Comparison of ENCODE assay signal across 1 cellular context in the genomic region with DNA sequence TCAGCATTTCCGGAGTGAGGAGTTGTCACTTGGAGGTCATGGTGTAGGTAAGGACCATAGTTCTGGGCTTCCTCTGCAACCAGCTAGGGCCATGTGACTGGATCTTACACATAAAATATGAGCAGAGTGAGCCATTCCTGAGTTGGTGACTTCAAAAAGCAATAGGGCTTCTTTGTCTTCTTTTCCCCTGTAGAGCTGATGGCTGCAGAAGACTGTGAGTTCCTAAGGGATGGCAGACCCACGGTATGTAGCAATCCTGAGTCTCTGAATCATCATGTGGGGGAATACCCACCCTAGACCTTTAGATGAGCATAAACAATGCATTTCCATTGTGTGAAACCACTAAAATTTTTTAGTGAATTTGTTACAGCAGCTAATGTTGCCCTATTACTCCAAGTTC.
TF ChIP-seq lines count a peak whose summit lies in the region.

No MANE protein-coding gene starts in this region.

TF ChIP-seq in HepG2, 621 proteins besides CTCF, POLR2A, EP300 and RAD21 (continued from another document):
- no peak for TF ChIP-seq DZIP1 (CRISPR knock-in tag; IDR thresholded peaks at IDR 0.05)
- TF ChIP-seq ZNF333 (CRISPR knock-in tag; IDR thresholded peaks at IDR 0.05; ENCODE audit: borderline replicate concordance) = no peak
- TF ChIP-seq FOSL2 (CRISPR knock-in tag; IDR thresholded peaks at IDR 0.05) = peak; percentile 28; the same call in 1 of the 2 replicates
- TF ChIP-seq, protein P1, sequence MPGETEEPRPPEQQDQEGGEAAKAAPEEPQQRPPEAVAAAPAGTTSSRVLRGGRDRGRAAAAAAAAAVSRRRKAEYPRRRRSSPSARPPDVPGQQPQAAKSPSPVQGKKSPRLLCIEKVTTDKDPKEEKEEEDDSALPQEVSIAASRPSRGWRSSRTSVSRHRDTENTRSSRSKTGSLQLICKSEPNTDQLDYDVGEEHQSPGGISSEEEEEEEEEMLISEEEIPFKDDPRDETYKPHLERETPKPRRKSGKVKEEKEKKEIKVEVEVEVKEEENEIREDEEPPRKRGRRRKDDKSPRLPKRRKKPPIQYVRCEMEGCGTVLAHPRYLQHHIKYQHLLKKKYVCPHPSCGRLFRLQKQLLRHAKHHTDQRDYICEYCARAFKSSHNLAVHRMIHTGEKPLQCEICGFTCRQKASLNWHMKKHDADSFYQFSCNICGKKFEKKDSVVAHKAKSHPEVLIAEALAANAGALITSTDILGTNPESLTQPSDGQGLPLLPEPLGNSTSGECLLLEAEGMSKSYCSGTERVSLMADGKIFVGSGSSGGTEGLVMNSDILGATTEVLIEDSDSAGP (CRISPR knock-in tag; IDR thresholded peaks at IDR 0.05; ENCODE audit: borderline replicate concordance) = no peak
- TF ChIP-seq ZNF781 (CRISPR knock-in tag; IDR thresholded peaks at IDR 0.05; ENCODE audit: borderline replicate concordance, not compliant biosample characterization) = no peak
- 0 out of 2 replicates have a peak, but pooled peaks have one; percentile 14 for TF ChIP-seq CEBPB (IDR thresholded peaks at IDR 0.05; ENCODE audit: borderline replicate concordance, low read depth, low read length)
- no peak for TF ChIP-seq SRF (IDR thresholded peaks at IDR 0.05; ENCODE audit: low read depth, low read length)
- TF ChIP-seq ZNF12 (CRISPR knock-in tag; IDR thresholded peaks at IDR 0.05) = peak; percentile 83
TF ChIP-seq in HepG2: peak in this region for 3.
